ENCODE assay signal across 8 cellular contexts in genomic region chr3:196969660-196970546, GRCh38. TPM values are rescaled to one million over a fixed set of nuclear protein-coding genes. Genes with fewer than 3 reads are reported as not detected.
DNase-seq lines count a peak whose midpoint lies in the region; ATAC-seq, FAIRE-seq and TF ChIP-seq lines count a peak whose summit lies in the region.

No MANE protein-coding gene starts in this region.

- H3K27me3 Mint-ChIP-seq in activated naive CD4-positive, alpha-beta T cell treated with anti-CD3 and anti-CD28 coated beads, Interleukin-2, amount 50 U/mL, for 24 hours: no peaks in the 10 kb centered on the region

- TF ChIP-seq CTCF in D721Med (IDR thresholded peaks at IDR 0.05; ENCODE audit: insufficient read depth, missing control alignments) (peak; percentile 64), IMR-90 (conservative IDR thresholded peaks at IDR 0.05; ENCODE audit: low read depth, low read length) (peak; percentile 85), heart right ventricle (IDR thresholded peaks at IDR 0.05) (peak; percentile 49 to 98 (median 85)), psoas muscle (IDR thresholded peaks at IDR 0.05) (peak; percentile 92)

- H4K20me1 ChIP-seq in IMR-90 (ENCODE audit: insufficient read depth, low read length): no peaks in the 10 kb centered on the region

- no peak overlapping the region for H3K56ac ChIP-seq in IMR-90 (ENCODE audit: extremely low read depth, insufficient read depth, low read length)

- H3K18ac ChIP-seq in IMR-90 (ENCODE audit: low read depth, low read length): no peak overlapping the region

- H3K23ac ChIP-seq in IMR-90 (ENCODE audit: low read depth, low read length): no peak overlapping the region

- no peak overlapping the region for H2BK120ac ChIP-seq in IMR-90 (ENCODE audit: low read depth, low read length)

- no peak overlapping the region for H2BK15ac ChIP-seq in IMR-90 (ENCODE audit: low read depth, low read length)

- no peak overlapping the region for H4K91ac ChIP-seq in IMR-90 (ENCODE audit: insufficient read depth, low read depth, low read length)

- no peak overlapping the region for H3K14ac ChIP-seq in IMR-90 (replicated peaks; ENCODE audit: low read depth, low read length)

- 21% methylated on average over 24 of the region's 100 CpGs; no CpG with 5 or more reads in 1 of the 2 experiments for WGBS in IMR-90 (ENCODE audit: extremely low coverage in 2 of 2, insufficient read length in 1 of 2), 2 experiments
- 9% methylated on average over 99 to 100 of the region's 100 CpGs for WGBS in heart right ventricle, 2 donors
- WGBS in psoas muscle, 3 donors: 9 to 15% (median 13%) methylated on average over 57 to 100 of the region's 100 CpGs

- no peaks in the 10 kb centered on the region for H3K36me3 Mint-ChIP-seq in activated naive CD4-positive, alpha-beta T cell treated with anti-CD3 and anti-CD28 coated beads, Interleukin-2, amount 50 U/mL, for 24 hours

- TF ChIP-seq RAD21 in IMR-90 (IDR thresholded peaks at IDR 0.05; ENCODE audit: low read length): peak; percentile 69

- H2AK5ac ChIP-seq in IMR-90 (ENCODE audit: low read depth, low read length): no peak overlapping the region

- H3K4me1 ChIP-seq in IMR-90 (ENCODE audit: control insufficient read depth, insufficient read depth, low read length): peaks cover 4% of the 10 kb centered on the region
- H3K4me1 ChIP-seq in heart right ventricle: peaks cover 5 to 18% (median 11%) of the 10 kb centered on the region in 9 donors
- peaks cover 6% of the 10 kb centered on the region for H3K4me1 ChIP-seq in psoas muscle

- H3K9me1 ChIP-seq in IMR-90 (ENCODE audit: insufficient read depth, low read length): no peaks in the 10 kb centered on the region

- POLR2A ChIA-PET in IMR-90 (lab: Charles Lee; ENCODE audit: unreplicated experiment): no interaction called here

- in situ Hi-C loops in IMR-90 (cut with MboI; ENCODE audit: low sequenced_read_pairs): loop anchor here (10.0 to 25.0 kb wide), 2 partner anchors 215 to 358 kb away; no protein-coding TSS in a partner anchor

- H3K9me3 ChIP-seq in IMR-90 (ENCODE audit: control insufficient read depth, insufficient read depth, low read length) (no peaks in the 10 kb centered on the region), heart right ventricle (no peaks in the 10 kb centered on the region), psoas muscle (no peaks in the 10 kb centered on the region)

- ATAC-seq in GM21423 (IDR thresholded peaks at IDR 0.05; ENCODE audit: unreplicated experiment) (peak; percentile 43), IMR-90 (ENCODE audit: low read depth) (peak; percentile 87), heart right ventricle (peak in 7 of 8 donors; percentile 64 to 89 (median 82)), psoas muscle (peak; percentile 86 to 93 (median 90)), GM18519 (IDR thresholded peaks at IDR 0.05; ENCODE audit: low FRiP score, unreplicated experiment) (no peak)

- H3K4me3 Mint-ChIP-seq in activated naive CD4-positive, alpha-beta T cell treated with anti-CD3 and anti-CD28 coated beads, Interleukin-2, amount 50 U/mL, for 24 hours: peak overlapping the region; percentile 80

- intact Hi-C loops in IMR-90 (cut with micrococcal nuclease): loop anchor here (1.0 to 2.0 kb wide), 2 partner anchors 132 to 361 kb away; no protein-coding TSS in a partner anchor
- intact Hi-C loops in heart right ventricle (cut with DNase I): loop anchor here in 8 of 10 donors (1.0 to 10.0 kb wide), 10 partner anchors 27 to 425 kb away; partner anchors contain the start of gene NCBP2 (in 1 of the 8)
- intact Hi-C loops in psoas muscle (cut with DNase I): loop anchor here (2.0 to 5.0 kb wide), 2 partner anchors 131 to 133 kb away; no protein-coding TSS in a partner anchor

- no TSS peak for BruUV-seq in IMR-90 (replicated peaks; lab: Mats Ljungman, UMichigan)

- peak overlapping the region; percentile 96 for H2AFZ ChIP-seq in IMR-90 (replicated peaks; ENCODE audit: low read length, poor library complexity)

- no peak overlapping the region for H4K5ac ChIP-seq in IMR-90 (ENCODE audit: low read depth, low read length)

- CTCF ChIA-PET in IMR-90 (lab: Yijun Ruan, JAX): interaction anchor here (0.6 kb wide), 2 partner anchors 28 to 212 kb away, joined by 3 read pairs; no protein-coding TSS in a partner anchor

- no peak overlapping the region for H2BK5ac ChIP-seq in IMR-90 (ENCODE audit: low read depth, low read length, poor library complexity, severe bottlenecking)

- no peaks in the 10 kb centered on the region for H3K9me3 Mint-ChIP-seq in activated naive CD4-positive, alpha-beta T cell treated with anti-CD3 and anti-CD28 coated beads, Interleukin-2, amount 50 U/mL, for 24 hours

- H2AK9ac ChIP-seq in IMR-90 (replicated peaks; ENCODE audit: low read depth, low read length, poor library complexity): peak overlapping the region; percentile 55

- no peaks in the 10 kb centered on the region for H3K79me1 ChIP-seq in IMR-90 (ENCODE audit: low read depth in 1 of 2, low read length in 2 of 2)

- no peak overlapping the region for H3K27ac ChIP-seq in IMR-90 (ENCODE audit: insufficient read depth, low read length)
- H3K27ac ChIP-seq in heart right ventricle: peak overlapping the region in 8 of 10 donors; percentile 77 to 90 (median 86)
- H3K27ac ChIP-seq in psoas muscle: peak overlapping the region; percentile 81

- H3K4ac ChIP-seq in IMR-90 (ENCODE audit: low read depth, low read length): no peak overlapping the region

- H3K27ac Mint-ChIP-seq in activated naive CD4-positive, alpha-beta T cell treated with anti-CD3 and anti-CD28 coated beads, Interleukin-2, amount 50 U/mL, for 24 hours: peak overlapping the region; percentile 55

- no peaks in the 10 kb centered on the region for H3K36me3 ChIP-seq in IMR-90 (ENCODE audit: control insufficient read depth, insufficient read depth, low read length)
- H3K36me3 ChIP-seq in heart right ventricle: peaks cover 0 to 6% (median 0%) of the 10 kb centered on the region in 9 donors
- H3K36me3 ChIP-seq in psoas muscle (ENCODE audit: insufficient read depth in 1 of 2, low read depth in 1 of 2): peaks cover 0 to 8% of the 10 kb centered on the region in 2 donors

- dilution Hi-C loops in IMR-90 (cut with HindIII; ENCODE audit: low sequenced_read_pairs, unreplicated experiment): no loop called here

- peak overlapping the region; percentile 74 for H3K4me2 ChIP-seq in IMR-90 (ENCODE audit: low read depth, low read length)

- no peak for FAIRE-seq in D721Med (lab: Jason Lieb, UNC)

- no peak overlapping the region for H3K9ac ChIP-seq in IMR-90 (ENCODE audit: low read depth, low read length)

- no peak overlapping the region for H4K8ac ChIP-seq in IMR-90 (ENCODE audit: low read depth in 2 of 2, low read length in 2 of 2)

- no peak for TF ChIP-seq POLR2A in IMR-90 (IDR thresholded peaks at IDR 0.05; ENCODE audit: low read depth, low read length)

- no peaks in the 10 kb centered on the region for H3K4me1 Mint-ChIP-seq in activated naive CD4-positive, alpha-beta T cell treated with anti-CD3 and anti-CD28 coated beads, Interleukin-2, amount 50 U/mL, for 24 hours

- peak; percentile 75 for DNase-seq in D721Med (ENCODE audit: insufficient read length, low spot score)
- peak; percentile 35 for DNase-seq in IMR-90
- peak; percentile 68 for DNase-seq in SK-N-DZ (ENCODE audit: low spot score)
- peak; percentile 27 to 74 for DNase-seq in heart right ventricle
- peak; percentile 70 to 85 for DNase-seq in psoas muscle

- no peak overlapping the region for H2BK20ac ChIP-seq in IMR-90 (ENCODE audit: low read depth, low read length)

- H3K4me3 ChIP-seq in IMR-90 (ENCODE audit: insufficient read depth, low read depth, low read length) (peak overlapping the region; percentile 62), heart right ventricle (peak overlapping the region; percentile 77 to 99 (median 87)), psoas muscle (peak overlapping the region; percentile 94)

- peaks cover 38% of the 10 kb centered on the region for H3K27me3 ChIP-seq in IMR-90 (ENCODE audit: control insufficient read depth, insufficient read depth, low read length)
- H3K27me3 ChIP-seq in heart right ventricle: no peaks in the 10 kb centered on the region
- no peaks in the 10 kb centered on the region for H3K27me3 ChIP-seq in psoas muscle (ENCODE audit: insufficient read depth in 3 of 3, low read length in 2 of 3)

TF ChIP-seq in IMR-90, 13 proteins besides CTCF, POLR2A, EP300 and RAD21 (continues in another document):
- TF ChIP-seq SMC3 (IDR thresholded peaks at IDR 0.05; ENCODE audit: low read depth, low read length): peak; percentile 63
- peak; percentile 20; the same call in 1 of the 2 replicates for TF ChIP-seq MAZ (IDR thresholded peaks at IDR 0.05; ENCODE audit: borderline replicate concordance, low read depth, low read length)
- TF ChIP-seq BHLHE40 (IDR thresholded peaks at IDR 0.05; ENCODE audit: low read depth, low read length): no peak

RNA-seq across cellular contexts. Expression of gene PIGZ, which starts 1.3 kb away (rescaled TPM):
- total RNA-seq in IMR-90 (2012; rRNA removed) (under 0.01 and 0.18 TPM in 2 replicates), heart right ventricle (1 to 10 TPM; 4.4 to 7.7 (median 6.0) TPM), psoas muscle (1 to 10 TPM; 3.2 to 8.0 (median 4.2) TPM)
- polyA plus RNA-seq in IMR-90 (2012; rRNA removed) (0.73 and 0.86 TPM in 2 replicates), heart right ventricle (1 to 10 TPM; 2.2 to 7.3 TPM), psoas muscle (1 to 10 TPM; 2.9 to 3.5 (median 3.4) TPM)
- 0.34 and 1.1 TPM in 2 replicates for polyA plus RNA-seq in IMR-90 (2012; cell fraction: cytosol; rRNA removed)
- polyA plus RNA-seq in IMR-90 (2012; cell fraction: nucleus; rRNA removed; ENCODE audit: low replicate concordance): 2.6 and 3.5 TPM in 2 replicates
- 3.8 and 8.7 TPM in 2 replicates for polyA plus RNA-seq in SK-N-DZ (2014; cell fraction: cytosol; rRNA removed)
- 2.0 and 3.9 TPM in 2 replicates for polyA plus RNA-seq in SK-N-DZ (2014; cell fraction: nucleus; rRNA removed)

RNA-seq across cellular contexts. Expression of gene NCBP2, which starts 27.6 kb away (rescaled TPM):
- total RNA-seq in IMR-90 (2012; rRNA removed): 42.8 and 71.4 TPM in 2 replicates
- polyA plus RNA-seq in IMR-90 (2012; rRNA removed): 69.7 and 73.6 TPM in 2 replicates
- polyA plus RNA-seq in IMR-90 (2012; cell fraction: cytosol; rRNA removed): 18.8 and 26.7 TPM in 2 replicates
- polyA plus RNA-seq in IMR-90 (2012; cell fraction: nucleus; rRNA removed; ENCODE audit: low replicate concordance): 13.1 and 47.9 TPM in 2 replicates
- 172 and 178 TPM in 2 replicates for polyA plus RNA-seq in SK-N-DZ (2014; cell fraction: cytosol; rRNA removed)
- polyA plus RNA-seq in SK-N-DZ (2014; cell fraction: nucleus; rRNA removed): 94.3 and 109 TPM in 2 replicates
- 10 to 100 TPM; 28.3 to 48.1 (median 34.8) TPM for total RNA-seq in heart right ventricle
- 10 to 100 TPM; 28.2 to 42.0 TPM for polyA plus RNA-seq in heart right ventricle
- 10 to 100 TPM; 37.0 to 53.2 (median 48.7) TPM for total RNA-seq in psoas muscle
- 10 to 100 TPM; 33.1 to 78.5 (median 55.7) TPM for polyA plus RNA-seq in psoas muscle

RNA-seq across cellular contexts. Expression of gene MELTF, which starts 59.7 kb away (rescaled TPM):
- 0.18 and 0.28 TPM in 2 replicates for total RNA-seq in IMR-90 (2012; rRNA removed)
- polyA plus RNA-seq in IMR-90 (2012; rRNA removed): 0.43 and 0.50 TPM in 2 replicates
- 0.28 and 0.85 TPM in 2 replicates for polyA plus RNA-seq in IMR-90 (2012; cell fraction: cytosol; rRNA removed)
- polyA plus RNA-seq in IMR-90 (2012; cell fraction: nucleus; rRNA removed; ENCODE audit: low replicate concordance): 1.4 and 1.7 TPM in 2 replicates
- polyA plus RNA-seq in SK-N-DZ (2014; cell fraction: cytosol; rRNA removed): 5.7 and 8.8 TPM in 2 replicates
- 27.5 and 31.1 TPM in 2 replicates for polyA plus RNA-seq in SK-N-DZ (2014; cell fraction: nucleus; rRNA removed)
- total RNA-seq in heart right ventricle: 10 to 100 TPM in 3 of 10 donors, 1 to 10 TPM in 7; 2.5 to 27.5 (median 6.3) TPM
- 10 to 100 TPM in 1 of 2 donors, 1 to 10 TPM in 1; 8.5 to 31.4 TPM for polyA plus RNA-seq in heart right ventricle
- under 1 TPM; 0.54 to 0.97 (median 0.72) TPM for total RNA-seq in psoas muscle
- polyA plus RNA-seq in psoas muscle: under 1 TPM; 0.23 to 0.55 (median 0.44) TPM
